In the genomic region with DNA sequence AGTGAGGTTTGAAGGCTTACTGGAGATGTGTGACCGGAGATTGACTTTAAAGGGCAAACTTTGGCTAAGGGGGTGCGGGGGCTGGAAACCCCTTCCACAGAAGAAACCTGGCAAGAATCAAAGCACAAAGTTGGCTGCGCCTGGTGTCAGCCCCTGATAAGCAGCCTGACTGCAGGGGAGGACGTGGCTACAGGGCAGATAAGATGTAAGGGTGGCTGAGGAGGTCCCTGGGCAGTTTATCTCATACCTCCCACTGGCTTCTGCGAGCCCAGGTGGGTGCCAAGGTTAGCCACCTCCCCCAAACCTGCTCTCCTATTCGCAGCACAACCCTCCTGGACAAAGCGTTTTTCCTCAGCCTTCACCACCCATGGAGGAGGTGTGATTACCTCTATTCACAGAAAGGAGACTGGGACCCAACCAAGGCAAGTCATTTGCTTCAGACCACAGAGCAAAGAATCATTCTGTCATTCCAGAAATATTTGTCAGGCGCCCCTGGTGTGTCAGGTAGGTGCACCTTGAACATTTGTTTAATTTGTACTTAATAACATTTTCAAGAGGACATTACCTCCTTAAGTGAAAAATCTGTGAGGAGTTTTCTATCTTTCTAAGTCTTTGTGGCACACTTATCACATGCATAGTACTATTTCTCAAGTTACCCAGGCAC, we compare ENCODE assay signal across 1 cellular context.
A peak's percentile ranks its signal among the peaks of the same experiment; 100 is the strongest.
TF ChIP-seq lines count a peak whose summit lies in the region.

No MANE protein-coding gene starts in this region.

TF ChIP-seq in K562, 482 proteins besides CTCF, POLR2A, EP300 and RAD21 (continued from another document and continues in another):
- TF ChIP-seq, protein P1, sequence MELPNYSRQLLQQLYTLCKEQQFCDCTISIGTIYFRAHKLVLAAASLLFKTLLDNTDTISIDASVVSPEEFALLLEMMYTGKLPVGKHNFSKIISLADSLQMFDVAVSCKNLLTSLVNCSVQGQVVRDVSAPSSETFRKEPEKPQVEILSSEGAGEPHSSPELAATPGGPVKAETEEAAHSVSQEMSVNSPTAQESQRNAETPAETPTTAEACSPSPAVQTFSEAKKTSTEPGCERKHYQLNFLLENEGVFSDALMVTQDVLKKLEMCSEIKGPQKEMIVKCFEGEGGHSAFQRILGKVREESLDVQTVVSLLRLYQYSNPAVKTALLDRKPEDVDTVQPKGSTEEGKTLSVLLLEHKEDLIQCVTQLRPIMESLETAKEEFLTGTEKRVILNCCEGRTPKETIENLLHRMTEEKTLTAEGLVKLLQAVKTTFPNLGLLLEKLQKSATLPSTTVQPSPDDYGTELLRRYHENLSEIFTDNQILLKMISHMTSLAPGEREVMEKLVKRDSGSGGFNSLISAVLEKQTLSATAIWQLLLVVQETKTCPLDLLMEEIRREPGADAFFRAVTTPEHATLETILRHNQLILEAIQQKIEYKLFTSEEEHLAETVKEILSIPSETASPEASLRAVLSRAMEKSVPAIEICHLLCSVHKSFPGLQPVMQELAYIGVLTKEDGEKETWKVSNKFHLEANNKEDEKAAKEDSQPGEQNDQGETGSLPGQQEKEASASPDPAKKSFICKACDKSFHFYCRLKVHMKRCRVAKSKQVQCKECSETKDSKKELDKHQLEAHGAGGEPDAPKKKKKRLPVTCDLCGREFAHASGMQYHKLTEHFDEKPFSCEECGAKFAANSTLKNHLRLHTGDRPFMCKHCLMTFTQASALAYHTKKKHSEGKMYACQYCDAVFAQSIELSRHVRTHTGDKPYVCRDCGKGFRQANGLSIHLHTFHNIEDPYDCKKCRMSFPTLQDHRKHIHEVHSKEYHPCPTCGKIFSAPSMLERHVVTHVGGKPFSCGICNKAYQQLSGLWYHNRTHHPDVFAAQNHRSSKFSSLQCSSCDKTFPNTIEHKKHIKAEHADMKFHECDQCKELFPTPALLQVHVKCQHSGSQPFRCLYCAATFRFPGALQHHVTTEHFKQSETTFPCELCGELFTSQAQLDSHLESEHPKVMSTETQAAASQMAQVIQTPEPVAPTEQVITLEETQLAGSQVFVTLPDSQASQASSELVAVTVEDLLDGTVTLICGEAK (IDR thresholded peaks at IDR 0.05) = no peak
- TF ChIP-seq, protein P1 (CRISPR knock-in tag; IDR thresholded peaks at IDR 0.05) = no peak
- TF ChIP-seq ZNF316 (IDR thresholded peaks at IDR 0.05) (no peak), NR3C1 (CRISPR knock-in tag; IDR thresholded peaks at IDR 0.05) (no peak), ZNF121 (CRISPR knock-in tag; conservative IDR thresholded peaks at IDR 0.05) (no peak), MCM3 (IDR thresholded peaks at IDR 0.05) (no peak), ZFP30 (CRISPR knock-in tag; IDR thresholded peaks at IDR 0.05; ENCODE audit: borderline replicate concordance) (no peak), JUN (IDR thresholded peaks at IDR 0.05; ENCODE audit: borderline replicate concordance, low read depth, low read length) (peak; percentile 53; the same call in 1 of the 2 replicates), JUN (CRISPR knock-in tag; IDR thresholded peaks at IDR 0.05; ENCODE audit: borderline replicate concordance) (no peak), ZZZ3 (IDR thresholded peaks at IDR 0.05) (no peak), KLF10 (CRISPR knock-in tag; IDR thresholded peaks at IDR 0.05) (no peak), ZNF41 (CRISPR knock-in tag; conservative IDR thresholded peaks at IDR 0.05) (peak; percentile 87), ZNF12 (CRISPR knock-in tag; IDR thresholded peaks at IDR 0.05) (0 out of 2 replicates have a peak, but pooled peaks have one; percentile 5), LCOR (CRISPR knock-in tag; IDR thresholded peaks at IDR 0.05) (no peak), CEBPB (tag; IDR thresholded peaks at IDR 0.05) (no peak), RFX5 (IDR thresholded peaks at IDR 0.05; ENCODE audit: low read depth, low read length) (no peak), SMARCA5 (IDR thresholded peaks at IDR 0.05) (no peak), NFRKB (IDR thresholded peaks at IDR 0.05; ENCODE audit: low read depth) (no peak), ESRRB (CRISPR knock-in tag; IDR thresholded peaks at IDR 0.05; ENCODE audit: borderline replicate concordance) (no peak), RBM34 (IDR thresholded peaks at IDR 0.05; ENCODE audit: borderline replicate concordance, insufficient read depth, low read length) (no peak), SP2 (IDR thresholded peaks at IDR 0.05; ENCODE audit: extremely low read depth, low read depth, low read length, poor library complexity, severe bottlenecking) (no peak), SRF (CRISPR knock-in tag; IDR thresholded peaks at IDR 0.05) (no peak), HDAC2 (IDR thresholded peaks at IDR 0.05) (peak; percentile 99), CBX5 (IDR thresholded peaks at IDR 0.05; ENCODE audit: borderline replicate concordance, low read depth) (peak; percentile 33; the same call in 1 of the 2 replicates), ZBTB7A (IDR thresholded peaks at IDR 0.05; ENCODE audit: borderline replicate concordance, control insufficient read depth, low read depth, low read length) (peak; percentile 93; the same call in 1 of the 2 replicates), SRSF7 (optimal IDR thresholded peaks at IDR 0.05; ENCODE audit: low read depth, low read length) (no peak), MEF2A (IDR thresholded peaks at IDR 0.05; ENCODE audit: control insufficient read depth, low read depth, low read length) (peak; percentile 24; the same call in 1 of the 2 replicates), ZNF217 (CRISPR knock-in tag; IDR thresholded peaks at IDR 0.05) (no peak), ZNF766 (CRISPR knock-in tag; conservative IDR thresholded peaks at IDR 0.05) (peak; percentile 98), ZNF184 (CRISPR knock-in tag; IDR thresholded peaks at IDR 0.05) (no peak)
- TF ChIP-seq, protein P2, sequence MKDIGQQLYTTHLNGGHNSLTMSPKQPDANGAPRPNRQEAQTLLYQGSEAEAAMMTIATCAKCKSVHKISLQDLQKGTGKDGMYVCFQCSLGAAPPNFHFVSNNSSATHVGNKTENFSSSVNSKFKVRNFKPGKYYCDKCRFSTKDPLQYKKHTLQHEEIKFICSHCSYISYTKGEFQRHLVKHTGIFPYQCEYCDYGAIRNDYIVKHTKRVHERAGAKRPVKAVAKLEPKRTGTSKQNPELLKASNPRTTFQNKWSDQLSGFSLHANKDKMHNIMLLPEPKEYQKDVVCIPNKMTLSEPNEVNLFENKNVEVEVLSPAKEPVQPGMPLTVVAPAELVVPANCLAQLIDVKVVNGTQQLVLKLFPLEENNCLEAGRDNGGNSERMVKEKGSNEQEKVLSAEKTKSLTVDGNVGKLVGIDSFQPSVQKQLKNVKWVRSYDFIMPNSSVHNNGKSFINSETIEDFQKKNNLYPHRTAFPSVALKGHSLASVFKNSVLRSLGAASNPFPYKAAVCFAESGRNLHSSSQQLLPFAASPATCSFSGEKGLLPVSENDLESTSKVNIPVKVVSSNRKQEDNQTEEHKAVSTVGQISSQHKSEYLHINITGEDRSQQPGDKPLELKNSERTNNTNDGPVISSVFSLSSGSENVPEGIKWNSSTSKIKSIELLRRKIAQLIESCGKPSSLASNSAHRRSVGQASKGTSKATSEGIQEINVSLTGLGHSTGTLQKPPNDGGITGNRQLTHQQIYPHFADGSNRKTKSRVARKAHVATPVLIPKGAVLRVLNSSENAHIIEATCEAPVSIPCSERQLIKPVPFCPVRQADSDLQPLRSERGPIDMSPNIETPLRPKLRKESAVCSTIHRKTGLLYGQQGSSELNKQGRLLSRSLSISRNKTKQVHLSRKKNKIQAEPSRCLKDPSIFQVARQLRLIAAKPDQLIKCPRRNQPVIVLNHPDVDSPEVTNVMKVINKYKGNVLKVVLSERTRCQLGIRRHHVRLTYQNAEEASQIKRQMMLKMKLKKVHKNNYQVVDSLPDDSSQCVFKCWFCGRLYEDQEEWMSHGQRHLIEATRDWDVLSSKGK (CRISPR knock-in tag; IDR thresholded peaks at IDR 0.05) = no peak
- TF ChIP-seq, protein P3, sequence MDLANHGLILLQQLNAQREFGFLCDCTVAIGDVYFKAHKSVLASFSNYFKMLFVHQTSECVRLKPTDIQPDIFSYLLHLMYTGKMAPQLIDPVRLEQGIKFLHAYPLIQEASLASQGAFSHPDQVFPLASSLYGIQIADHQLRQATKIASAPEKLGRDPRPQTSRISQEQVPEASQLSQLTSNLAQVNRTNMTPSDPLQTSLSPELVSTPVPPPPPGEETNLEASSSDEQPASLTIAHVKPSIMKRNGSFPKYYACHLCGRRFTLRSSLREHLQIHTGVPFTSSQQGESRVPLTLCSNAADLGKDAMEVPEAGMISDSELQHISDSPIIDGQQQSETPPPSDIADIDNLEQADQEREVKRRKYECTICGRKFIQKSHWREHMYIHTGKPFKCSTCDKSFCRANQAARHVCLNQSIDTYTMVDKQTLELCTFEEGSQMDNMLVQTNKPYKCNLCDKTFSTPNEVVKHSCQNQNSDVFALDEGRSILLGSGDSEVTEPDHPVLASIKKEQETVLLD (IDR thresholded peaks at IDR 0.05) = peak; percentile 77
- TF ChIP-seq, protein P4, sequence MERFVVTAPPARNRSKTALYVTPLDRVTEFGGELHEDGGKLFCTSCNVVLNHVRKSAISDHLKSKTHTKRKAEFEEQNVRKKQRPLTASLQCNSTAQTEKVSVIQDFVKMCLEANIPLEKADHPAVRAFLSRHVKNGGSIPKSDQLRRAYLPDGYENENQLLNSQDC (CRISPR knock-in tag; IDR thresholded peaks at IDR 0.05) = no peak
- TF ChIP-seq, protein P5, sequence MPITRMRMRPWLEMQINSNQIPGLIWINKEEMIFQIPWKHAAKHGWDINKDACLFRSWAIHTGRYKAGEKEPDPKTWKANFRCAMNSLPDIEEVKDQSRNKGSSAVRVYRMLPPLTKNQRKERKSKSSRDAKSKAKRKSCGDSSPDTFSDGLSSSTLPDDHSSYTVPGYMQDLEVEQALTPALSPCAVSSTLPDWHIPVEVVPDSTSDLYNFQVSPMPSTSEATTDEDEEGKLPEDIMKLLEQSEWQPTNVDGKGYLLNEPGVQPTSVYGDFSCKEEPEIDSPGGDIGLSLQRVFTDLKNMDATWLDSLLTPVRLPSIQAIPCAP (CRISPR knock-in tag; IDR thresholded peaks at IDR 0.05; ENCODE audit: borderline replicate concordance) = no peak
- TF ChIP-seq, protein P6, sequence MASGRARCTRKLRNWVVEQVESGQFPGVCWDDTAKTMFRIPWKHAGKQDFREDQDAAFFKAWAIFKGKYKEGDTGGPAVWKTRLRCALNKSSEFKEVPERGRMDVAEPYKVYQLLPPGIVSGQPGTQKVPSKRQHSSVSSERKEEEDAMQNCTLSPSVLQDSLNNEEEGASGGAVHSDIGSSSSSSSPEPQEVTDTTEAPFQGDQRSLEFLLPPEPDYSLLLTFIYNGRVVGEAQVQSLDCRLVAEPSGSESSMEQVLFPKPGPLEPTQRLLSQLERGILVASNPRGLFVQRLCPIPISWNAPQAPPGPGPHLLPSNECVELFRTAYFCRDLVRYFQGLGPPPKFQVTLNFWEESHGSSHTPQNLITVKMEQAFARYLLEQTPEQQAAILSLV (tag; IDR thresholded peaks at IDR 0.05) = 0 out of 2 replicates have a peak, but pooled peaks have one; percentile 36
- TF ChIP-seq, protein P7, sequence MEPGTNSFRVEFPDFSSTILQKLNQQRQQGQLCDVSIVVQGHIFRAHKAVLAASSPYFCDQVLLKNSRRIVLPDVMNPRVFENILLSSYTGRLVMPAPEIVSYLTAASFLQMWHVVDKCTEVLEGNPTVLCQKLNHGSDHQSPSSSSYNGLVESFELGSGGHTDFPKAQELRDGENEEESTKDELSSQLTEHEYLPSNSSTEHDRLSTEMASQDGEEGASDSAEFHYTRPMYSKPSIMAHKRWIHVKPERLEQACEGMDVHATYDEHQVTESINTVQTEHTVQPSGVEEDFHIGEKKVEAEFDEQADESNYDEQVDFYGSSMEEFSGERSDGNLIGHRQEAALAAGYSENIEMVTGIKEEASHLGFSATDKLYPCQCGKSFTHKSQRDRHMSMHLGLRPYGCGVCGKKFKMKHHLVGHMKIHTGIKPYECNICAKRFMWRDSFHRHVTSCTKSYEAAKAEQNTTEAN (CRISPR knock-in tag; IDR thresholded peaks at IDR 0.05) = no peak
- TF ChIP-seq, protein P8, sequence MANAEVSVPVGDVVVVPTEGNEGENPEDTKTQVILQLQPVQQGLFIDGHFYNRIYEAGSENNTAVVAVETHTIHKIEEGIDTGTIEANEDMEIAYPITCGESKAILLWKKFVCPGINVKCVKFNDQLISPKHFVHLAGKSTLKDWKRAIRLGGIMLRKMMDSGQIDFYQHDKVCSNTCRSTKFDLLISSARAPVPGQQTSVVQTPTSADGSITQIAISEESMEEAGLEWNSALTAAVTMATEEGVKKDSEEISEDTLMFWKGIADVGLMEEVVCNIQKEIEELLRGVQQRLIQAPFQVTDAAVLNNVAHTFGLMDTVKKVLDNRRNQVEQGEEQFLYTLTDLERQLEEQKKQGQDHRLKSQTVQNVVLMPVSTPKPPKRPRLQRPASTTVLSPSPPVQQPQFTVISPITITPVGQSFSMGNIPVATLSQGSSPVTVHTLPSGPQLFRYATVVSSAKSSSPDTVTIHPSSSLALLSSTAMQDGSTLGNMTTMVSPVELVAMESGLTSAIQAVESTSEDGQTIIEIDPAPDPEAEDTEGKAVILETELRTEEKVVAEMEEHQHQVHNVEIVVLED (CRISPR knock-in tag; IDR thresholded peaks at IDR 0.05) = peak; percentile 36; the same call in 1 of the 2 replicates
- TF ChIP-seq, protein P9, sequence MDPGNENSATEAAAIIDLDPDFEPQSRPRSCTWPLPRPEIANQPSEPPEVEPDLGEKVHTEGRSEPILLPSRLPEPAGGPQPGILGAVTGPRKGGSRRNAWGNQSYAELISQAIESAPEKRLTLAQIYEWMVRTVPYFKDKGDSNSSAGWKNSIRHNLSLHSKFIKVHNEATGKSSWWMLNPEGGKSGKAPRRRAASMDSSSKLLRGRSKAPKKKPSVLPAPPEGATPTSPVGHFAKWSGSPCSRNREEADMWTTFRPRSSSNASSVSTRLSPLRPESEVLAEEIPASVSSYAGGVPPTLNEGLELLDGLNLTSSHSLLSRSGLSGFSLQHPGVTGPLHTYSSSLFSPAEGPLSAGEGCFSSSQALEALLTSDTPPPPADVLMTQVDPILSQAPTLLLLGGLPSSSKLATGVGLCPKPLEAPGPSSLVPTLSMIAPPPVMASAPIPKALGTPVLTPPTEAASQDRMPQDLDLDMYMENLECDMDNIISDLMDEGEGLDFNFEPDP (CRISPR knock-in tag; IDR thresholded peaks at IDR 0.05) = no peak
